In the genomic region with DNA sequence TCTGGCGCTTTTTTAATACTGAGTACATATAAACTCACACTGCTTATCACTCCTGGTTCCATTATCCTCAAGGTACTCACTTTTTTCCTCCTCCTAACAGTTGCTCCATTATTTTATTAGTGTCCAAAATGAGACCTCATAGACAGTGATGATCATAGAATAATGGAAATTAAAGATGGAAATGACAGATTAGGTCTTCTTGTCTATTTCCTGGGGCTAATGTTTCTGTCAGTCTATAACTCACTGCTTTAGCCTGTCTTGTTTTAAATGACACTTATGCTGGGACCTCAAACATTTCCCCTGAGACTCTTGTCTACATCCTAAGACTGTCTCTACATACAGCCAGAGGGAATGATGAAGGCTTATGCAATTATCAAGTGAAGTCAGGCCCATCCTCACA, we compare ENCODE assay signal across 25 cellular contexts.
"Had no signal": no experiment of that assay in that cellular context is flagged by ENCODE, and none has a peak within 500 bp of the region (broad histone marks: within the 10 kb centered on the region; RNA-seq: fewer than 3 reads in every experiment).

No MANE protein-coding gene starts in this region.

- H3K27me3 Mint-ChIP-seq: dendritic cell treated with granulocyte-macrophage colony-stimulating factor and Interleukin-4, amounts not matched to agents 40 ng/mL and 50 ng/mL, for 4 days; effector memory CD8-positive, alpha-beta T cell had no signal

- H3K27me3 ChIP-seq: colonic mucosa, esophagus squamous epithelium, gastrocnemius medialis, heart right ventricle, left lung had no signal

- H3K9me3 ChIP-seq: colonic mucosa, esophagus squamous epithelium, gastrocnemius medialis, heart right ventricle, left lung, lower lobe of right lung, mucosa of descending colon had no signal

- H3K27ac ChIP-seq: colonic mucosa, epithelial cell of prostate, esophagus squamous epithelium, gastrocnemius medialis, heart right ventricle, left lung, lower lobe of right lung had no signal

- H3K4me3 Mint-ChIP-seq: dendritic cell treated with granulocyte-macrophage colony-stimulating factor and Interleukin-4, amounts not matched to agents 40 ng/mL and 50 ng/mL, for 4 days; effector memory CD8-positive, alpha-beta T cell; endodermal cell; mesothelial cell of epicardium; naive B cell had no signal

- ATAC-seq: effector memory CD8-positive, alpha-beta T cell; esophagus mucosa; gastrocnemius medialis; heart right ventricle; left cardiac atrium; left lung; left ventricle myocardium superior; lower lobe of right lung; mucosa of descending colon had no signal

- H3K36me3 ChIP-seq: colonic mucosa, esophagus squamous epithelium, gastrocnemius medialis, heart right ventricle, left lung, lower lobe of right lung had no signal

- H3K4me1 Mint-ChIP-seq: endodermal cell, mesothelial cell of epicardium, naive B cell had no signal

- DNase-seq: colonic mucosa; cortex of kidney; effector CD8-positive, alpha-beta T cell; effector memory CD8-positive, alpha-beta T cell; endodermal cell; erythroblast; esophagus squamous epithelium; foreskin fibroblast; foreskin melanocyte; gastrocnemius medialis; glutamatergic neuron; head of caudate nucleus; heart right ventricle; hippocampal formation; left cardiac atrium; left lung; left ventricle myocardium superior; lower lobe of right lung; mesenchymal stem cell; mucosa of descending colon; naive B cell had no signal

- H3K27ac Mint-ChIP-seq: dendritic cell treated with granulocyte-macrophage colony-stimulating factor and Interleukin-4, amounts not matched to agents 40 ng/mL and 50 ng/mL, for 4 days; effector memory CD8-positive, alpha-beta T cell; endodermal cell; mesothelial cell of epicardium; naive B cell had no signal

- H3K36me3 Mint-ChIP-seq: mesothelial cell of epicardium, naive B cell had no signal

- H3K9me3 Mint-ChIP-seq: dendritic cell treated with granulocyte-macrophage colony-stimulating factor and Interleukin-4, amounts not matched to agents 40 ng/mL and 50 ng/mL, for 4 days; endodermal cell; mesothelial cell of epicardium had no signal

- H3K4me3 ChIP-seq: colonic mucosa, esophagus squamous epithelium, gastrocnemius medialis, heart right ventricle, left lung, lower lobe of right lung, mucosa of descending colon had no signal
